Comparison of ENCODE assay signal across 8 cellular contexts in genomic region chr20:50115591-50116367, GRCh38.
DNase-seq lines count a peak whose midpoint lies in the region; ATAC-seq and TF ChIP-seq lines count a peak whose summit lies in the region.

No MANE protein-coding gene starts in this region.

- DNase-seq in DMS153 treated with DMSO at 0.1 percent for 48 hours (lab: John Stamatoyannopoulos, UW; ENCODE audit: unreplicated experiment) (peak; percentile 91), OCI-M2 (lab: John Stamatoyannopoulos, UW; ENCODE audit: unreplicated experiment) (peak; percentile 83), erythroblast (lab: John Stamatoyannopoulos, UW) (peak; percentile 96 to 97)
- peak; percentile 89 for DNase-seq in activated T-cell treated with anti-CD3 and anti-CD28 coated beads, Interleukin-2, amount 50 U/mL, for 1 hour
- DNase-seq in stimulated activated CD8-positive, alpha-beta memory T cell treated with anti-CD3 and anti-CD28 coated beads, Interleukin-4, amount 100 ng/mL, for 48 hours, result peak; percentile 92

- peak overlapping the region; percentile 51 for H3K4me3 ChIP-seq in mucosa of stomach (ENCODE audit: low read length)

- peaks cover 33% of the 10 kb centered on the region for H3K4me1 ChIP-seq in mucosa of stomach (ENCODE audit: control insufficient read depth, insufficient read depth, low read length)

- no peaks in the 10 kb centered on the region for H3K36me3 ChIP-seq in mucosa of stomach (ENCODE audit: control insufficient read depth, insufficient read depth, low read length)

- peak overlapping the region; percentile 64 for H3K9ac ChIP-seq in mucosa of stomach (ENCODE audit: low read length)

- H3K27me3 ChIP-seq in mucosa of stomach (ENCODE audit: control insufficient read depth, insufficient read depth, low read length), result no peaks in the 10 kb centered on the region

- TF ChIP-seq RAD21 in Ishikawa (IDR thresholded peaks at IDR 0.05; ENCODE audit: low read depth), result no peak

- no peak for TF ChIP-seq EP300 in Ishikawa (IDR thresholded peaks at IDR 0.05; ENCODE audit: borderline replicate concordance)

- peak; percentile 74 for TF ChIP-seq POLR2A in erythroblast (IDR thresholded peaks at IDR 0.05; ENCODE audit: low read length)

- no peaks in the 10 kb centered on the region for H3K9me3 ChIP-seq in mucosa of stomach (ENCODE audit: control insufficient read depth, low read length)

- ATAC-seq in GM21619 (IDR thresholded peaks at IDR 0.05; ENCODE audit: unreplicated experiment), result peak; percentile 75

TF ChIP-seq in Ishikawa, 13 proteins besides CTCF, POLR2A, EP300 and RAD21:
- TF ChIP-seq FOXM1 (IDR thresholded peaks at IDR 0.05; ENCODE audit: borderline replicate concordance, low read depth) (no peak), CREB1 (IDR thresholded peaks at IDR 0.05; ENCODE audit: low read depth) (0 out of 2 replicates have a peak, but pooled peaks have one; percentile 36), TEAD4 (IDR thresholded peaks at IDR 0.05) (0 out of 2 replicates have a peak, but pooled peaks have one; percentile 29), TAF1 (IDR thresholded peaks at IDR 0.05; ENCODE audit: low read depth) (peak; percentile 66; the same call in 1 of the 2 replicates), YY1 (IDR thresholded peaks at IDR 0.05; ENCODE audit: low read depth) (no peak), EGR1 (IDR thresholded peaks at IDR 0.05) (no peak), ZBTB7A (IDR thresholded peaks at IDR 0.05; ENCODE audit: low read depth) (no peak)
- TF ChIP-seq, protein P1, sequence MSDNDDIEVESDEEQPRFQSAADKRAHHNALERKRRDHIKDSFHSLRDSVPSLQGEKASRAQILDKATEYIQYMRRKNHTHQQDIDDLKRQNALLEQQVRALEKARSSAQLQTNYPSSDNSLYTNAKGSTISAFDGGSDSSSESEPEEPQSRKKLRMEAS (IDR thresholded peaks at IDR 0.05), result peak; percentile 79
- TF ChIP-seq, protein P2, sequence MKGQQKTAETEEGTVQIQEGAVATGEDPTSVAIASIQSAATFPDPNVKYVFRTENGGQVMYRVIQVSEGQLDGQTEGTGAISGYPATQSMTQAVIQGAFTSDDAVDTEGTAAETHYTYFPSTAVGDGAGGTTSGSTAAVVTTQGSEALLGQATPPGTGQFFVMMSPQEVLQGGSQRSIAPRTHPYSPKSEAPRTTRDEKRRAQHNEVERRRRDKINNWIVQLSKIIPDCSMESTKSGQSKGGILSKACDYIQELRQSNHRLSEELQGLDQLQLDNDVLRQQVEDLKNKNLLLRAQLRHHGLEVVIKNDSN (IDR thresholded peaks at IDR 0.05), result peak; percentile 35; the same call in 1 of the 2 replicates
TF ChIP-seq in Ishikawa: peak in this region for 5.

Comparison
In these comparisons a context has a peak if more than half of its experiments do, and no peak if none do; other contexts are left out.
1. Peak in every context shown above with its lines: DNase-seq, ATAC-seq and H3K4me3 ChIP-seq.